ENCODE assay signal across 11 cellular contexts in the genomic region with DNA sequence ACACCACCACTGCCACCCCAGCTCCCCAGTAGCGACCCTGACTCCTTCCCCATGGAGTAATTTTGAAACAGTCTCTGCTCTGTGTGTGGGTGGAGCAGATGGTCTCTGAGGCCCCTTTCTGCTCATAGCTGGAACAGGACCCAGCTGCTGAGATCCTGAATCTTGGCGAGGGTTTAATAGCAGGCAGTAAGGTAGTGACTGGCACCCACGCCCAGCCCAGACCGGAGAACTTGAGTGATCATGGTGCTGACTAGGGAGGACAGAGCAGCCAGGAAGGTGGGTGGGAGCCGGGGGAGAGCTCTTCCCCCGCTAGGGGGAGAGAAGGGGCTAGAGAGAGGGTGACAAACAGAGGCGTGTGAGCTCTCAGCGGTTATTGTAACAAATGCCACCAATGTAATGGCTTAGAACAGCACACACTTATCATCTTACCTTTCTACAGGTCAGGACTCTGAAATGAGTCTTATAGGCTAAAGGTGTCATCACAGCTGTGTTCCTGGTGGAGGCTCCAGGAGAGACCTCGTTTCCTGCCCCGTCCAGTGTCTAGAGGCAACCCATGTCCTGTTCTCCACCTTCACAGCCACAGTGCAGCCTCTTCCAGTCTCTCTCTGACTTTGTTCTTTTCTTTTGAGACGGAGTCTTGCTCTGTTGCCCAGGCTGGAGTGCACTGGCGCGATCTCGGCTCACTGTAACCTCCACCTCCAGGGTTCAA. TPM values are rescaled to one million over a fixed set of nuclear protein-coding genes. Genes with fewer than 3 reads are reported as not detected.
DNase-seq lines count a peak whose midpoint lies in the region; ATAC-seq and TF ChIP-seq lines count a peak whose summit lies in the region.
"Had no signal": no experiment of that assay in that cellular context is flagged by ENCODE, and none has a peak within 500 bp of the region (broad histone marks: within the 10 kb centered on the region; RNA-seq: fewer than 3 reads in every experiment).

No MANE protein-coding gene starts in this region.

- peaks cover 5% of the 10 kb centered on the region for H3K4me1 Mint-ChIP-seq in activated T-helper 17 cell treated with anti-CD3 and anti-CD28 coated beads, Interleukin-2, amount 50 U/mL, for 72 hours

- H3K27ac Mint-ChIP-seq in activated T-helper 17 cell treated with anti-CD3 and anti-CD28 coated beads, Interleukin-2, amount 50 U/mL, for 72 hours = peak overlapping the region; percentile 54

- DNase-seq in A673 (ENCODE audit: low spot score) = peak; percentile 61
- DNase-seq in ELF-1 (ENCODE audit: low read depth, low spot score) = peak; percentile 43
- no peak for DNase-seq in WERI-Rb-1
- DNase-seq in NCI-H2029 (lab: John Stamatoyannopoulos, UW) = no peak
- DNase-seq: activated gamma-delta T cell, KG1, kidney glomerular epithelial cell, substantia nigra had no signal

- H3K27me3 ChIP-seq in A673 (replicated peaks; ENCODE audit: insufficient read depth, low read depth, low read length, poor library complexity) (no peaks in the 10 kb centered on the region), WERI-Rb-1 (ENCODE audit: insufficient read depth, low read depth, severe bottlenecking) (no peaks in the 10 kb centered on the region)

- intact Hi-C loops in A673 (cut with micrococcal nuclease; ENCODE audit: unreplicated experiment) = no loop called here

- peak; percentile 42 for ATAC-seq in activated T-helper 17 cell treated with anti-CD3 and anti-CD28 coated beads, Interleukin-2, amount 50 U/mL, for 72 hours (replicated peaks)
- no peak for ATAC-seq in GM19455 (IDR thresholded peaks at IDR 0.05; ENCODE audit: unreplicated experiment)

- peak; percentile 42 for TF ChIP-seq CTCF in A673 (conservative IDR thresholded peaks at IDR 0.05; ENCODE audit: low read depth, low read length)
- no peak for TF ChIP-seq CTCF in WERI-Rb-1 (IDR thresholded peaks at IDR 0.05; ENCODE audit: low read depth, low read length)

- no peaks in the 10 kb centered on the region for H3K36me3 ChIP-seq in A673 (ENCODE audit: insufficient read depth, low read length, poor library complexity, severe bottlenecking)
- no peaks in the 10 kb centered on the region for H3K36me3 ChIP-seq in WERI-Rb-1

- POLR2A ChIA-PET in A673 (lab: Charles Lee; ENCODE audit: low non-redundant PET) = interaction anchor here (0.7 kb wide), 1 partner anchor 54 kb away, joined by 9 read pairs; no protein-coding TSS in a partner anchor

- peaks cover 11% of the 10 kb centered on the region for H3K4me1 ChIP-seq in A673 (ENCODE audit: insufficient read depth, low read length, poor library complexity, severe bottlenecking)

- no peaks in the 10 kb centered on the region for H3K36me3 Mint-ChIP-seq in activated T-helper 17 cell treated with anti-CD3 and anti-CD28 coated beads, Interleukin-2, amount 50 U/mL, for 72 hours (ENCODE audit: low read depth)

- no peak overlapping the region for H3K4me3 Mint-ChIP-seq in activated T-helper 17 cell treated with anti-CD3 and anti-CD28 coated beads, Interleukin-2, amount 50 U/mL, for 72 hours

- H3K27ac ChIP-seq in A673 (ENCODE audit: low read depth, low read length, poor library complexity, severe bottlenecking) (peak overlapping the region; percentile 51), WERI-Rb-1 (no peak overlapping the region)

- CTCF ChIA-PET in A673 (lab: Charles Lee) = interaction anchor here (0.5 to 1.2 kb wide), 2 partner anchors 8 to 21 kb away, joined by 3 to 4 read pairs; a partner anchor contains a TSS

- H3K9me3 Mint-ChIP-seq in activated T-helper 17 cell treated with anti-CD3 and anti-CD28 coated beads, Interleukin-2, amount 50 U/mL, for 72 hours = no peaks in the 10 kb centered on the region

- no peaks in the 10 kb centered on the region for H3K9me3 ChIP-seq in A673 (ENCODE audit: low read depth, low read length, poor library complexity, severe bottlenecking)
- no peaks in the 10 kb centered on the region for H3K9me3 ChIP-seq in WERI-Rb-1 (ENCODE audit: severe bottlenecking)

- no peaks in the 10 kb centered on the region for H3K27me3 Mint-ChIP-seq in activated T-helper 17 cell treated with anti-CD3 and anti-CD28 coated beads, Interleukin-2, amount 50 U/mL, for 72 hours

- no peak overlapping the region for H3K4me3 ChIP-seq in A673 (ENCODE audit: low read depth, low read length, poor library complexity, severe bottlenecking)
- no peak overlapping the region for H3K4me3 ChIP-seq in WERI-Rb-1 (ENCODE audit: low read depth, low read length)

- no TSS peak for BruUV-seq in A673 (replicated peaks; lab: Mats Ljungman, UMichigan)

RNA-seq across cellular contexts. Expression of a gene that starts 7.2 kb away (rescaled TPM):
- not detected in 2 replicates for total RNA-seq in A673 (2021)
- total RNA-seq in activated T-helper 17 cell treated with anti-CD3 and anti-CD28 coated beads, Interleukin-2, amount 50 U/mL, for 72 hours = not detected
- total RNA-seq: glomerular endothelial cell had no signal

RNA-seq across cellular contexts. Expression of a gene that starts 20.7 kb away (rescaled TPM):
- 127 and 133 TPM in 2 replicates for total RNA-seq in A673 (2021)
- total RNA-seq in activated T-helper 17 cell treated with anti-CD3 and anti-CD28 coated beads, Interleukin-2, amount 50 U/mL, for 72 hours = 100 to 1,000 TPM; 153 to 217 TPM

RNA-seq across cellular contexts. Expression of a gene that starts 31.9 kb away (rescaled TPM):
- 30.6 and 37.1 TPM in 2 replicates for total RNA-seq in A673 (2021)
- total RNA-seq in activated T-helper 17 cell treated with anti-CD3 and anti-CD28 coated beads, Interleukin-2, amount 50 U/mL, for 72 hours = 10 to 100 TPM; 41.1 to 69.7 TPM

RNA-seq across cellular contexts. Expression of a gene that starts 35.1 kb away (rescaled TPM):
- total RNA-seq in A673 (2021) = 3.4 and 3.6 TPM in 2 replicates
- 1 to 10 TPM; 1.9 to 2.8 TPM for total RNA-seq in activated T-helper 17 cell treated with anti-CD3 and anti-CD28 coated beads, Interleukin-2, amount 50 U/mL, for 72 hours

RNA-seq across cellular contexts. Expression of a gene that starts 52.3 kb away (rescaled TPM):
- 100 and 106 TPM in 2 replicates for total RNA-seq in A673 (2021)
- total RNA-seq in activated T-helper 17 cell treated with anti-CD3 and anti-CD28 coated beads, Interleukin-2, amount 50 U/mL, for 72 hours = 10 to 100 TPM; 53.8 to 56.1 TPM

Comparison
In these comparisons a context has a peak if more than half of its experiments do, and no peak if none do; other contexts are left out.
1. DNase-seq: peak in A673 (single experiment) and ELF-1 (single experiment); none in WERI-Rb-1 (single experiment) and NCI-H2029 (single experiment).